In genomic region chr4:100935090-100935489, GRCh38 we compare ENCODE assay signal across 9 cellular contexts.
DNase-seq lines count a peak whose midpoint lies in the region; ATAC-seq and TF ChIP-seq lines count a peak whose summit lies in the region.
"Had no signal": no experiment of that assay in that cellular context is flagged by ENCODE, and none has a peak within 500 bp of the region (broad histone marks: within the 10 kb centered on the region; RNA-seq: fewer than 3 reads in every experiment).

No MANE protein-coding gene starts in this region.

- H3K4me1 ChIP-seq in mesendoderm (ENCODE audit: control insufficient read depth, low read depth, low read length) (no peaks in the 10 kb centered on the region), mesenchymal stem cell (ENCODE audit: control insufficient read depth, insufficient read depth, low read depth, low read length) (no peaks in the 10 kb centered on the region)

- H4K91ac ChIP-seq in mesenchymal stem cell (ENCODE audit: low read length), result no peak overlapping the region

- H2BK120ac ChIP-seq in mesendoderm (ENCODE audit: low read depth, low read length), result no peak overlapping the region
- H2BK120ac ChIP-seq in mesenchymal stem cell (ENCODE audit: low read depth, low read length), result no peak overlapping the region

- H3K9me3 Mint-ChIP-seq in WTC11, result 0 out of 2 replicates have a peak, but pooled peaks cover 7% of the 10 kb centered on the region
- no peaks in the 10 kb centered on the region for H3K9me3 Mint-ChIP-seq in activated CD8-positive, alpha-beta memory T cell treated with anti-CD3 and anti-CD28 coated beads, Interleukin-2, amount 10 ng/mL, durations not matched to agents 7 days and 5 days (ENCODE audit: low read depth)

- H3K79me1 ChIP-seq in mesendoderm (ENCODE audit: low read length) (no peaks in the 10 kb centered on the region), mesenchymal stem cell (replicated peaks; ENCODE audit: low read length, poor library complexity, severe bottlenecking) (no peaks in the 10 kb centered on the region)

- H3K27me3 ChIP-seq in mesendoderm (ENCODE audit: insufficient read depth, low read length, poor library complexity) (no peaks in the 10 kb centered on the region), mesenchymal stem cell (ENCODE audit: control insufficient read depth in 1 of 2, insufficient read depth in 1 of 2, low read length in 2 of 2) (no peaks in the 10 kb centered on the region)

- H2BK5ac ChIP-seq in mesendoderm (ENCODE audit: low read length) (no peak overlapping the region), mesenchymal stem cell (ENCODE audit: low read depth, low read length, poor library complexity, severe bottlenecking) (no peak overlapping the region)

- no peak overlapping the region for H3K27ac ChIP-seq in mesendoderm (ENCODE audit: low read depth, low read length)
- H3K27ac ChIP-seq in mesenchymal stem cell (ENCODE audit: low read length, poor library complexity, severe bottlenecking), result no peak overlapping the region

- no peak for TF ChIP-seq CTCF in WTC11 (IDR thresholded peaks at IDR 0.05)

- H3K4me3 Mint-ChIP-seq in WTC11, result no peak overlapping the region
- no peak overlapping the region for H3K4me3 Mint-ChIP-seq in activated CD8-positive, alpha-beta memory T cell treated with anti-CD3 and anti-CD28 coated beads, Interleukin-2, amount 10 ng/mL, durations not matched to agents 7 days and 5 days

- H3K36me3 ChIP-seq in mesendoderm (ENCODE audit: control insufficient read depth, insufficient read depth, low read length) (no peaks in the 10 kb centered on the region), mesenchymal stem cell (ENCODE audit: control insufficient read depth in 1 of 2, insufficient read depth in 2 of 2, low read depth in 1 of 2, low read length in 2 of 2) (no peaks in the 10 kb centered on the region)

- H2AFZ ChIP-seq in mesenchymal stem cell (ENCODE audit: low read depth, low read length), result no peak overlapping the region

- peaks cover 4% of the 10 kb centered on the region; the same call in 1 of the 2 replicates for H3K4me1 Mint-ChIP-seq in WTC11
- H3K4me1 Mint-ChIP-seq in activated CD8-positive, alpha-beta memory T cell treated with anti-CD3 and anti-CD28 coated beads, Interleukin-2, amount 10 ng/mL, durations not matched to agents 7 days and 5 days, result peaks cover 20% of the 10 kb centered on the region

- POLR2A ChIA-PET in WTC11 (lab: Charles Lee), result no interaction called here

- H2BK12ac ChIP-seq in mesenchymal stem cell (ENCODE audit: low read length in 2 of 2), result no peak overlapping the region

- H3K27me3 Mint-ChIP-seq in WTC11 (ENCODE audit: low read depth), result no peaks in the 10 kb centered on the region
- no peaks in the 10 kb centered on the region for H3K27me3 Mint-ChIP-seq in activated CD8-positive, alpha-beta memory T cell treated with anti-CD3 and anti-CD28 coated beads, Interleukin-2, amount 10 ng/mL, durations not matched to agents 7 days and 5 days

- no peak overlapping the region for H3K56ac ChIP-seq in mesendoderm (ENCODE audit: low read length)

- no peaks in the 10 kb centered on the region for H3K79me2 ChIP-seq in mesendoderm (ENCODE audit: control insufficient read depth, insufficient read depth, low read length)

- H2AK5ac ChIP-seq in mesendoderm (ENCODE audit: low read length) (no peak overlapping the region), mesenchymal stem cell (ENCODE audit: low read length, severe bottlenecking) (no peak overlapping the region)

- no peak overlapping the region for H2BK15ac ChIP-seq in mesendoderm (replicated peaks; ENCODE audit: low read depth)
- no peak overlapping the region for H2BK15ac ChIP-seq in mesenchymal stem cell (ENCODE audit: low read depth, poor library complexity, severe bottlenecking)

- no CpG with 5 or more reads among the region's 1 CpG for WGBS in mesendoderm (ENCODE audit: extremely low coverage, insufficient coverage, low lambda C conversion rate)
- no CpG with 5 or more reads among the region's 1 CpG for WGBS in mesenchymal stem cell

- H3K4me2 ChIP-seq in mesendoderm (ENCODE audit: low read length) (no peak overlapping the region), mesenchymal stem cell (ENCODE audit: low read length, poor library complexity, severe bottlenecking) (no peak overlapping the region)

- H4K8ac ChIP-seq in mesendoderm (ENCODE audit: low read depth, low read length), result no peak overlapping the region
- H4K8ac ChIP-seq in mesenchymal stem cell (ENCODE audit: low read length), result no peak overlapping the region

- no peak overlapping the region for H3K23ac ChIP-seq in mesendoderm (ENCODE audit: low read length)
- no peak overlapping the region for H3K23ac ChIP-seq in mesenchymal stem cell (ENCODE audit: low read length in 2 of 2)

- CTCF ChIA-PET in WTC11 (lab: Charles Lee), result interaction anchor here (0.6 to 1.0 kb wide), 3 partner anchors 11 to 235 kb away, joined by 3 read pairs; no protein-coding TSS in a partner anchor
- CTCF ChIA-PET in activated CD8-positive, alpha-beta memory T cell treated with anti-CD3 and anti-CD28 coated beads, Interleukin-2, amount 10 ng/mL, durations not matched to agents 7 days and 5 days (lab: Charles Lee), result interaction anchor here (1.0 kb wide), 1 partner anchor 10 kb away, joined by 3 read pairs; no protein-coding TSS in a partner anchor

- H3K9ac ChIP-seq in mesendoderm (ENCODE audit: low read length) (no peak overlapping the region), mesenchymal stem cell (ENCODE audit: low read length) (no peak overlapping the region)

- no peak overlapping the region for H3K14ac ChIP-seq in mesenchymal stem cell (ENCODE audit: low read length in 2 of 2)

- H3K18ac ChIP-seq in mesendoderm (ENCODE audit: low read length) (no peak overlapping the region), mesenchymal stem cell (ENCODE audit: low read depth in 1 of 2, low read length in 2 of 2) (no peak overlapping the region)

- H4K5ac ChIP-seq in mesendoderm (ENCODE audit: low read length), result no peak overlapping the region

- H3K9me3 ChIP-seq in mesenchymal stem cell (ENCODE audit: control insufficient read depth, low read length), result no peaks in the 10 kb centered on the region

- no peak overlapping the region for H3K4me3 ChIP-seq in mesendoderm (ENCODE audit: low read length)
- no peak overlapping the region for H3K4me3 ChIP-seq in mesenchymal stem cell (ENCODE audit: insufficient read depth in 1 of 2, low read depth in 1 of 2, low read length in 2 of 2)

- no peak overlapping the region for H3K27ac Mint-ChIP-seq in WTC11
- H3K27ac Mint-ChIP-seq in activated CD8-positive, alpha-beta memory T cell treated with anti-CD3 and anti-CD28 coated beads, Interleukin-2, amount 10 ng/mL, durations not matched to agents 7 days and 5 days, result no peak overlapping the region

- ATAC-seq in HG03280 (IDR thresholded peaks at IDR 0.05; ENCODE audit: unreplicated experiment) (peak; percentile 52), WTC11 (0 out of 2 replicates have a peak, but pooled peaks have one; percentile 43), HG02938 (IDR thresholded peaks at IDR 0.05; ENCODE audit: unreplicated experiment) (no peak), HG02623 (IDR thresholded peaks at IDR 0.05; ENCODE audit: unreplicated experiment) (no peak)
- ATAC-seq in activated CD8-positive, alpha-beta memory T cell treated with anti-CD3 and anti-CD28 coated beads, Interleukin-2, amount 10 ng/mL, durations not matched to agents 7 days and 5 days, result no peak

- H3K36me3 Mint-ChIP-seq in WTC11, result no peaks in the 10 kb centered on the region
- peaks cover 1% of the 10 kb centered on the region for H3K36me3 Mint-ChIP-seq in activated CD8-positive, alpha-beta memory T cell treated with anti-CD3 and anti-CD28 coated beads, Interleukin-2, amount 10 ng/mL, durations not matched to agents 7 days and 5 days

- DNase-seq in ELR (ENCODE audit: low read depth) (peak; percentile 8), WTC11 (ENCODE audit: low spot score) (no peak), mesendoderm (peak; percentile 19), mesenchymal stem cell (no peak)
- DNase-seq in activated CD8-positive, alpha-beta memory T cell treated with anti-CD3 and anti-CD28 coated beads, Interleukin-2, amount 10 ng/mL, durations not matched to agents 7 days and 5 days, result no peak
- DNase-seq: activated naive CD4-positive, alpha-beta T cell treated with anti-CD3 and anti-CD28 coated beads, Interleukin-2, amount 50 U/mL, for 16 hours had no signal

- H3K4ac ChIP-seq in mesendoderm (ENCODE audit: low read depth, low read length), result no peak overlapping the region
- H3K4ac ChIP-seq in mesenchymal stem cell (ENCODE audit: low read depth in 1 of 2, low read length in 2 of 2), result no peak overlapping the region

TF ChIP-seq in WTC11, 78 proteins besides CTCF, POLR2A, EP300 and RAD21 (continues in another document):
- TF ChIP-seq CREM (CRISPR knock-in tag; IDR thresholded peaks at IDR 0.05) (no peak), TCF7 (CRISPR knock-in tag; IDR thresholded peaks at IDR 0.05; ENCODE audit: low read depth) (no peak), ZNF396 (CRISPR knock-in tag; IDR thresholded peaks at IDR 0.05; ENCODE audit: borderline replicate concordance) (no peak), RELA (CRISPR knock-in tag; IDR thresholded peaks at IDR 0.05; ENCODE audit: borderline replicate concordance) (no peak), ZNF425 (CRISPR knock-in tag; conservative IDR thresholded peaks at IDR 0.05) (no peak)

Comparison
In these comparisons a context has a peak if more than half of its experiments do, and no peak if none do; other contexts are left out.
1. DNase-seq: peak in ELR (single experiment) and mesendoderm (single experiment); none in WTC11 (single experiment), activated CD8-positive, alpha-beta memory T cell treated with anti-CD3 and anti-CD28 coated beads, Interleukin-2, amount 10 ng/mL, durations not matched to agents 7 days and 5 days (single experiment) and mesenchymal stem cell (single experiment).
2. ATAC-seq: peak in HG03280 (single experiment) and WTC11 (single experiment); none in activated CD8-positive, alpha-beta memory T cell treated with anti-CD3 and anti-CD28 coated beads, Interleukin-2, amount 10 ng/mL, durations not matched to agents 7 days and 5 days (single experiment), HG02938 (single experiment) and HG02623 (single experiment).